In the genomic region with DNA sequence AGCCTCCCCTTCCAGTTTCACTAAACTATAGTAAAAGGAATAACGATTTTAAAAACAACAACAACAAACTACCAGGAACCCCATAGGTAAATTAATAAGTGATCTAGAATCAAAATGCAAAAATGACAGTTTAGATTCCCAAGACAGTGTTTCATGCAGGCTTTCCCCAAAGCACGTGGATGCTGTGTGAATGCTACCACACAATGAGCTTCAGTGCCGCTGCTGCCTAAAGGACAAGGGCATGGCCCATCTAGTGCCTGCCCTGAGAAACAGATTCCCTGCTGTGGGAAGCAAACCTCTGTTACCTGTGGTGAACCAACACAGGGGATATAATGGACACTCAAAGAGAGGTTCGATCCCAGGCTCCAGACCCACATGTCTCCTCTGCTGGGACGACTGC, we compare ENCODE assay signal across 17 cellular contexts. TPM values are rescaled to one million over a fixed set of nuclear protein-coding genes. Genes with fewer than 3 reads are reported as not detected.
"Had no signal": no experiment of that assay in that cellular context is flagged by ENCODE, and none has a peak within 500 bp of the region (broad histone marks: within the 10 kb centered on the region; RNA-seq: fewer than 3 reads in every experiment).

No MANE protein-coding gene starts in this region.

- H3K36me3 Mint-ChIP-seq: natural killer cell; stimulated activated naive B cell treated with anti-CD40 and anti-IgM and Interleukin-4, amounts not matched to agents 10 μg/mL and 1 μg/mL and 100 μg/mL, for 72 hours had no signal

- H3K36me3 ChIP-seq: transverse colon had no signal

- H3K27ac Mint-ChIP-seq: natural killer cell; stimulated activated naive B cell treated with anti-CD40 and anti-IgM and Interleukin-4, amounts not matched to agents 10 μg/mL and 1 μg/mL and 100 μg/mL, for 72 hours had no signal

- H3K79me2 ChIP-seq: parathyroid adenoma had no signal

- H3K9me3 Mint-ChIP-seq: natural killer cell; stimulated activated naive B cell treated with anti-CD40 and anti-IgM and Interleukin-4, amounts not matched to agents 10 μg/mL and 1 μg/mL and 100 μg/mL, for 72 hours; stimulated activated naive CD8-positive, alpha-beta T cell treated with anti-CD3 and anti-CD28 coated beads, Interleukin-15, amount 100 ng/mL, for 72 hours had no signal

- H3K27me3 Mint-ChIP-seq: stimulated activated naive B cell treated with anti-CD40 and anti-IgM and Interleukin-4, amounts not matched to agents 10 μg/mL and 1 μg/mL and 100 μg/mL, for 72 hours; stimulated activated naive CD8-positive, alpha-beta T cell treated with anti-CD3 and anti-CD28 coated beads, Interleukin-15, amount 100 ng/mL, for 72 hours had no signal

- H2AFZ ChIP-seq: parathyroid adenoma had no signal

- H3K27ac ChIP-seq: heart left ventricle, parathyroid adenoma, spleen, testis, transverse colon had no signal

- H3K4me1 Mint-ChIP-seq: natural killer cell had no signal

- H3K4me1 ChIP-seq: heart left ventricle, parathyroid adenoma, spleen, testis, transverse colon had no signal

- DNase-seq: cortex of kidney; dorsolateral prefrontal cortex; effector CD8-positive, alpha-beta T cell; foreskin melanocyte; heart left ventricle; hippocampal formation; natural killer cell; spleen; stimulated activated naive B cell treated with anti-CD40 and anti-IgM and Interleukin-4, amounts not matched to agents 10 μg/mL and 1 μg/mL and 100 μg/mL, for 72 hours; testis; transverse colon had no signal

- H3K4me3 Mint-ChIP-seq: natural killer cell; stimulated activated naive B cell treated with anti-CD40 and anti-IgM and Interleukin-4, amounts not matched to agents 10 μg/mL and 1 μg/mL and 100 μg/mL, for 72 hours; stimulated activated naive CD8-positive, alpha-beta T cell treated with anti-CD3 and anti-CD28 coated beads, Interleukin-15, amount 100 ng/mL, for 72 hours had no signal

- H3K9ac ChIP-seq: parathyroid adenoma had no signal

- ATAC-seq: heart left ventricle, natural killer cell, sciatic nerve had no signal

- H3K4me3 ChIP-seq: dorsolateral prefrontal cortex, heart left ventricle, spleen, testis, transverse colon had no signal

- H3K27me3 ChIP-seq: dorsolateral prefrontal cortex, heart left ventricle, spleen, testis, transverse colon had no signal

- H3K9me3 ChIP-seq: heart left ventricle, spleen, testis, transverse colon had no signal

RNA-seq across cellular contexts. Expression of a gene that starts 23.7 kb away (rescaled TPM):
- total RNA-seq: chondrocyte, glomerular endothelial cell, kidney epithelial cell, natural killer cell had no signal
